8 cellular contexts compared by ENCODE assay signal in the genomic region with DNA sequence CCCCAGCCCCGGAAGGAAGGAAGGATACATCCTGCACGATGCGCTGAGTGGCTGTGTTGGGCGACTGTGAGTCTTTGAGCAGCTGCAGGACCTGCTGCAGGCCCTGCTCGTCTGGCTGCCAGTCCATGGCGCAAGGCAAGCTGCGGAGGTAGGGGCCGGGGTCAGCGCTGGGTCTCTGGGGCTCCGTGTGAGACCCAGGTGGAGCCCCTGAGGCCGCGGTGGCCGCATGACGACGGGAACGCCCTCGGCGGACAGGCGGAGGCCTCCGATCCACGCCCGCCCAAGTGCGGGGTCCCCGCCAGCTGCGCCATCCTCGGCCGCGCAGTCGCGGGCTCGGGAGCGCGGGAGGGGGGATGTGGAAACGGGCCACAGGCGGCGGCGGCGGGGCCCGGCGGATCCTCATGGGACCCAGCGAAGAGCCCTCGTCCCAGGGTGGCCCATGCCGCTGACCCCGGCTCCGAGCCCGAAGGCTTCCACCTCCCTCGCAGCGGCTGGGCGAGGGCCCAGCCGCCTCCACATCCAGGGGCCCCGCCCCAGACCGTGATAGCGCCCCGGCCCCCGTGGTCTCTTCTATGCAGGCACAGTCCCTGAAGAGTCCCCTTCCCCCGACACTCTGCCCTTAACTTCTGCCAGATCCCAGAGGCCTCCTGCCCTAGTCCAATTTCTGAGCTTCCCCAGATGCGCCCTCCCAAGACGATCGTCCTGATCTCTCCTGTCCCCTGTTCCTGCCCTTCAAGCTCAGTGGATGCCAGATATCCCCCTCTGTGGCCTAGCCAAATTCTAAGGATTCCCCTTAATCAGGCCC. TPM values are rescaled to one million over a fixed set of nuclear protein-coding genes. Genes with fewer than 3 reads are reported as not detected.
DNase-seq lines count a peak whose midpoint lies in the region; ATAC-seq lines count a peak whose summit lies in the region.

No MANE protein-coding gene starts in this region.

- no peak for ATAC-seq in activated naive CD4-positive, alpha-beta T cell treated with anti-CD3 and anti-CD28 coated beads, Interleukin-2, amount 50 U/mL, for 72 hours
- peak; percentile 32 to 44 for ATAC-seq in right cardiac atrium
- no peak for ATAC-seq in HG02970 (IDR thresholded peaks at IDR 0.05; ENCODE audit: low FRiP score, unreplicated experiment)
- no peak for ATAC-seq in GM19463 (IDR thresholded peaks at IDR 0.05; ENCODE audit: unreplicated experiment)

- H3K27ac ChIP-seq in right cardiac atrium (ENCODE audit: low read length) = peak overlapping the region; percentile 97

- intact Hi-C loops in right cardiac atrium (cut with DNase I) = no loop called here

- no peaks in the 10 kb centered on the region for H3K9me3 Mint-ChIP-seq in activated naive CD4-positive, alpha-beta T cell treated with anti-CD3 and anti-CD28 coated beads, Interleukin-2, amount 50 U/mL, for 72 hours

- H3K9me3 ChIP-seq in right cardiac atrium (ENCODE audit: control insufficient read depth, low read length) = no peaks in the 10 kb centered on the region

- H3K4me3 ChIP-seq in right cardiac atrium (ENCODE audit: low read length) (peak overlapping the region; percentile 99), skeletal muscle cell (ENCODE audit: low read depth, low read length) (peak overlapping the region; percentile 75)

- peak; percentile 37 for DNase-seq in activated CD4-positive, alpha-beta T cell treated with anti-CD3 and anti-CD28 coated beads for 48 hours
- DNase-seq in activated CD4-positive, alpha-beta T cell treated with anti-CD3 and anti-CD28 coated beads, Interleukin-2, amount 50 U/mL, for 1 hour = no peak
- peak in 1 of 2 donors; percentile 31 for DNase-seq in activated naive CD4-positive, alpha-beta T cell treated with anti-CD3 and anti-CD28 coated beads, Interleukin-2, amount 50 U/mL, for 72 hours (ENCODE audit: low spot score in 2 of 2)
- DNase-seq in right cardiac atrium (peak; percentile 51 to 82 (median 78)), skeletal muscle cell (ENCODE audit: low read depth) (no peak), NCI-H1048 (lab: John Stamatoyannopoulos, UW) (no peak)

- H3K4me1 ChIP-seq in right cardiac atrium (ENCODE audit: control insufficient read depth, insufficient read depth, low read length) = no peaks in the 10 kb centered on the region

- H3K27me3 ChIP-seq in right cardiac atrium (ENCODE audit: control insufficient read depth, insufficient read depth) = no peaks in the 10 kb centered on the region

- peak overlapping the region; percentile 96 to 97 for H3K27ac Mint-ChIP-seq in activated naive CD4-positive, alpha-beta T cell treated with anti-CD3 and anti-CD28 coated beads, Interleukin-2, amount 50 U/mL, for 72 hours

- WGBS in right cardiac atrium = 2% methylated on average over 59 of the region's 59 CpGs

- H3K36me3 Mint-ChIP-seq in activated naive CD4-positive, alpha-beta T cell treated with anti-CD3 and anti-CD28 coated beads, Interleukin-2, amount 50 U/mL, for 72 hours = peaks cover 36 to 46% of the 10 kb centered on the region in 2 donors

RNA-seq across cellular contexts. Expression of a gene that starts 2.7 kb away (rescaled TPM):
- 100 to 1,000 TPM in 1 of 2 donors, 10 to 100 TPM in 1; 89.6 to 100 TPM for total RNA-seq in activated naive CD4-positive, alpha-beta T cell treated with anti-CD3 and anti-CD28 coated beads, Interleukin-2, amount 50 U/mL, for 72 hours
- 10 to 100 TPM; 44.3 to 54.6 (median 45.0) TPM for total RNA-seq in right cardiac atrium
- polyA plus RNA-seq in right cardiac atrium = 24.8 TPM

RNA-seq across cellular contexts. Expression of a gene that starts 13.4 kb away (rescaled TPM):
- total RNA-seq in activated naive CD4-positive, alpha-beta T cell treated with anti-CD3 and anti-CD28 coated beads, Interleukin-2, amount 50 U/mL, for 72 hours = 100 to 1,000 TPM; 122 to 167 TPM
- total RNA-seq in right cardiac atrium = 100 to 1,000 TPM; 112 to 135 (median 129) TPM
- polyA plus RNA-seq in right cardiac atrium = 219 TPM

RNA-seq across cellular contexts. Expression of a gene that starts 16.2 kb away (rescaled TPM):
- 10 to 100 TPM; 46.4 to 56.9 TPM for total RNA-seq in activated naive CD4-positive, alpha-beta T cell treated with anti-CD3 and anti-CD28 coated beads, Interleukin-2, amount 50 U/mL, for 72 hours
- total RNA-seq in right cardiac atrium = 10 to 100 TPM; 49.7 to 64.7 (median 58.2) TPM
- polyA plus RNA-seq in right cardiac atrium = 87.2 TPM

RNA-seq across cellular contexts. Expression of a gene that starts 24.6 kb away (rescaled TPM):
- total RNA-seq in activated naive CD4-positive, alpha-beta T cell treated with anti-CD3 and anti-CD28 coated beads, Interleukin-2, amount 50 U/mL, for 72 hours = 1 to 10 TPM; 7.1 to 9.5 TPM
- 1 to 10 TPM; 1.2 to 2.0 (median 1.9) TPM for total RNA-seq in right cardiac atrium
- 2.1 TPM for polyA plus RNA-seq in right cardiac atrium

RNA-seq across cellular contexts. Expression of a gene that starts 30.5 kb away (rescaled TPM):
- not detected for total RNA-seq in activated naive CD4-positive, alpha-beta T cell treated with anti-CD3 and anti-CD28 coated beads, Interleukin-2, amount 50 U/mL, for 72 hours
- total RNA-seq in right cardiac atrium = not detected
- polyA plus RNA-seq in right cardiac atrium = not detected

Comparison
In these comparisons a context has a peak if more than half of its experiments do, and no peak if none do; other contexts are left out.
1. DNase-seq: peak in activated CD4-positive, alpha-beta T cell treated with anti-CD3 and anti-CD28 coated beads for 48 hours (single experiment) and right cardiac atrium (3 of 3); none in activated CD4-positive, alpha-beta T cell treated with anti-CD3 and anti-CD28 coated beads, Interleukin-2, amount 50 U/mL, for 1 hour (single experiment), skeletal muscle cell (single experiment) and NCI-H1048 (single experiment).
2. ATAC-seq: peak in right cardiac atrium (2 of 2); none in activated naive CD4-positive, alpha-beta T cell treated with anti-CD3 and anti-CD28 coated beads, Interleukin-2, amount 50 U/mL, for 72 hours (0 of 2), HG02970 (single experiment) and GM19463 (single experiment).